Comparison of ENCODE assay signal across 17 cellular contexts in the genomic region with DNA sequence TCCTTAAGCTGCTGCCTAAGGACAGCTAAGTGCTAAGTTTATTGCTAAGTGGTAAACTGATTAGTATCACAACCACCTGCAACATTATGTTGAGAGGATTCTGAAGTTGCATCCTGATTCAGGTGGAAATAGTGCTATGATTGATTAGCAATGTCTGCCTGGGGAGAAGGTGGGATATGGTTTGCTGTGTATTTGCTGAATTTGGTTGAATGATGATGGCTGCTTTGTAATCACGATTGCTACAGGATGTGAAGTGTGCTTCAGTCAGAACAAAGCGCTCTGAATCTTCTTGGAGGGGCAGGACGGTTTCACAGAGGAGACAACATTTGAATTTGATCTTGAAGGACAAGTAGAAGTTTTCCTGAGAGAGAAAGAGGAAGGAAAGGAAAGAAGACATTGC.
DNase-seq lines count a peak whose midpoint lies in the region; ATAC-seq and TF ChIP-seq lines count a peak whose summit lies in the region.
"Had no signal": no experiment of that assay in that cellular context is flagged by ENCODE, and none has a peak within 500 bp of the region (broad histone marks: within the 10 kb centered on the region; RNA-seq: fewer than 3 reads in every experiment).

No MANE protein-coding gene starts in this region.

- H4K20me1 ChIP-seq in Loucy (ENCODE audit: insufficient read depth, low read length, poor library complexity, severe bottlenecking) = no peaks in the 10 kb centered on the region

- no peaks in the 10 kb centered on the region for H3K9me3 ChIP-seq in CD4-positive, alpha-beta memory T cell (ENCODE audit: control insufficient read depth in 1 of 2, low read length in 2 of 2)
- H3K9me3 ChIP-seq in Loucy (ENCODE audit: insufficient read depth, low read depth, low read length) = no peaks in the 10 kb centered on the region
- H3K9me3 ChIP-seq: A549 had no signal

- H3K9me3 Mint-ChIP-seq in activated T-cell treated with anti-CD3 and anti-CD28 coated beads, Interleukin-2, amount 50 U/mL, for 24 hours = no peaks in the 10 kb centered on the region
- no peaks in the 10 kb centered on the region for H3K9me3 Mint-ChIP-seq in CD4-positive, alpha-beta memory T cell
- no peaks in the 10 kb centered on the region for H3K9me3 Mint-ChIP-seq in naive thymus-derived CD8-positive, alpha-beta T cell

- no peaks in the 10 kb centered on the region for H3K79me2 ChIP-seq in Loucy (ENCODE audit: insufficient read depth, low read length)

- no peak for TF ChIP-seq CTCF in Loucy (conservative IDR thresholded peaks at IDR 0.05; ENCODE audit: low read length)

- H3K4me1 Mint-ChIP-seq in activated T-cell treated with anti-CD3 and anti-CD28 coated beads, Interleukin-2, amount 50 U/mL, for 24 hours (ENCODE audit: low read depth) = peaks cover 52% of the 10 kb centered on the region
- peaks cover 15 to 33% (median 25%) of the 10 kb centered on the region in 4 donors for H3K4me1 Mint-ChIP-seq in CD4-positive, alpha-beta memory T cell
- H3K4me1 Mint-ChIP-seq in naive thymus-derived CD8-positive, alpha-beta T cell = peaks cover 6 to 46% (median 14%) of the 10 kb centered on the region in 4 donors

- no peaks in the 10 kb centered on the region for H3K27me3 ChIP-seq in CD4-positive, alpha-beta memory T cell (ENCODE audit: insufficient read depth, low read length)
- no peaks in the 10 kb centered on the region for H3K27me3 ChIP-seq in Loucy (ENCODE audit: insufficient read depth, low read length, poor library complexity, severe bottlenecking)

- H2AFZ ChIP-seq in Loucy (ENCODE audit: low read length) = 0 out of 2 replicates have a peak overlapping the region, but pooled peaks have one; percentile 23

- CTCF ChIA-PET in CD4-positive, alpha-beta memory T cell (lab: Charles Lee; ENCODE audit: partially characterized antibody) = interaction anchor here (1.4 to 2.0 kb wide), 4 partner anchors 10 to 146 kb away, joined by 3 to 8 read pairs (median 5); no protein-coding TSS in a partner anchor

- H3K4me3 ChIP-seq in CD4-positive, alpha-beta memory T cell (ENCODE audit: low read length in 2 of 2) = no peak overlapping the region
- H3K4me3 ChIP-seq in Loucy (ENCODE audit: low read length, poor library complexity, severe bottlenecking) = no peak overlapping the region
- H3K4me3 ChIP-seq: A549 had no signal

- no peaks in the 10 kb centered on the region for H3K9me2 ChIP-seq in Loucy (replicated peaks; ENCODE audit: low read depth, low read length)

- no peak for DNase-seq in activated T-cell treated with anti-CD3 and anti-CD28 coated beads, Interleukin-2, amount 50 U/mL, for 24 hours
- DNase-seq in activated T-cell treated with anti-CD3 and anti-CD28 coated beads, Interleukin-2, amount 50 U/mL, for 48 hours = no peak
- no peak for DNase-seq in CD4-positive, alpha-beta memory T cell
- no peak for DNase-seq in naive thymus-derived CD8-positive, alpha-beta T cell
- DNase-seq in NCI-H2029 treated with DMSO at 0.1 percent for 48 hours (lab: John Stamatoyannopoulos, UW) (no peak), retina (no peak)
- DNase-seq: DMS79 treated with DMSO at 0.1 percent for 48 hours, KBM-7, MV-4-11, NCI-H1417, NCI-H187, NCI-H2171 treated with DMSO at 0.1 percent for 48 hours, NCI-H446, NCI-H526 treated with DMSO at 0.1 percent for 48 hours had no signal

- no peaks in the 10 kb centered on the region for H3K27me3 Mint-ChIP-seq in activated T-cell treated with anti-CD3 and anti-CD28 coated beads, Interleukin-2, amount 50 U/mL, for 24 hours
- H3K27me3 Mint-ChIP-seq in CD4-positive, alpha-beta memory T cell = no peaks in the 10 kb centered on the region
- no peaks in the 10 kb centered on the region for H3K27me3 Mint-ChIP-seq in naive thymus-derived CD8-positive, alpha-beta T cell

- H3K4me3 Mint-ChIP-seq in activated T-cell treated with anti-CD3 and anti-CD28 coated beads, Interleukin-2, amount 50 U/mL, for 24 hours = no peak overlapping the region
- peak overlapping the region in 6 of 8 donors; percentile 0 to 68 (median 29) for H3K4me3 Mint-ChIP-seq in CD4-positive, alpha-beta memory T cell
- H3K4me3 Mint-ChIP-seq in naive thymus-derived CD8-positive, alpha-beta T cell = peak overlapping the region in 5 of 10 donors; percentile 2 to 47 (median 21)

- ATAC-seq in naive thymus-derived CD8-positive, alpha-beta T cell = peak; percentile 45 to 59
- ATAC-seq: A549, Right ventricle myocardium inferior had no signal

- H3K27ac Mint-ChIP-seq in activated T-cell treated with anti-CD3 and anti-CD28 coated beads, Interleukin-2, amount 50 U/mL, for 24 hours = peak overlapping the region; percentile 19
- peak overlapping the region in 5 of 7 donors; percentile 1 to 87 (median 67) for H3K27ac Mint-ChIP-seq in CD4-positive, alpha-beta memory T cell
- peak overlapping the region in 8 of 10 donors; percentile 0 to 81 (median 7) for H3K27ac Mint-ChIP-seq in naive thymus-derived CD8-positive, alpha-beta T cell

- no peak overlapping the region for H3K9ac ChIP-seq in Loucy (ENCODE audit: low read depth, low read length, poor library complexity, severe bottlenecking)

- POLR2A ChIA-PET in CD4-positive, alpha-beta memory T cell (lab: Charles Lee; ENCODE audit: partially characterized antibody) = interaction anchor here (0.9 to 1.9 kb wide), 2 partner anchors 8 to 30 kb away, joined by 3 to 6 read pairs; no protein-coding TSS in a partner anchor
- POLR2A ChIA-PET in naive thymus-derived CD8-positive, alpha-beta T cell (lab: Charles Lee) = no interaction called here

- peaks cover 63% of the 10 kb centered on the region for H3K4me1 ChIP-seq in CD4-positive, alpha-beta memory T cell (ENCODE audit: insufficient read depth, low read length)
- peaks cover 36% of the 10 kb centered on the region for H3K4me1 ChIP-seq in Loucy (ENCODE audit: insufficient read depth, low read length, poor library complexity, severe bottlenecking)
- H3K4me1 ChIP-seq: A549 had no signal

- no peaks in the 10 kb centered on the region for H3F3A ChIP-seq in Loucy (ENCODE audit: low read depth)

- no peaks in the 10 kb centered on the region for H3K36me3 ChIP-seq in CD4-positive, alpha-beta memory T cell (ENCODE audit: insufficient read depth, low read length)
- no peaks in the 10 kb centered on the region for H3K36me3 ChIP-seq in Loucy (ENCODE audit: insufficient read depth, low read length)

- H3K36me3 Mint-ChIP-seq in activated T-cell treated with anti-CD3 and anti-CD28 coated beads, Interleukin-2, amount 50 U/mL, for 24 hours (ENCODE audit: low read depth) = no peaks in the 10 kb centered on the region
- H3K36me3 Mint-ChIP-seq in CD4-positive, alpha-beta memory T cell = no peaks in the 10 kb centered on the region
- H3K36me3 Mint-ChIP-seq in naive thymus-derived CD8-positive, alpha-beta T cell = no peaks in the 10 kb centered on the region

- H3K4me2 ChIP-seq in Loucy (ENCODE audit: low read depth, low read length, poor library complexity, severe bottlenecking) = no peak overlapping the region
- H3K4me2 ChIP-seq: A549 had no signal

- intact Hi-C loops in CD4-positive, alpha-beta memory T cell (cut with micrococcal nuclease) = loop anchor here (5.0 kb wide), 1 partner anchor 33 kb away; no protein-coding TSS in a partner anchor

- H3K27ac ChIP-seq in CD4-positive, alpha-beta memory T cell (ENCODE audit: low read depth, low read length) = no peak overlapping the region
- H3K27ac ChIP-seq: A549 had no signal

Comparison
In these comparisons a context has a peak if more than half of its experiments do, and no peak if none do; other contexts are left out.
1. H3K27ac Mint-ChIP-seq: peak in every context shown above with its lines; median percentile 67 in CD4-positive, alpha-beta memory T cell; 19 in activated T-cell treated with anti-CD3 and anti-CD28 coated beads, Interleukin-2, amount 50 U/mL, for 24 hours; 7 in naive thymus-derived CD8-positive, alpha-beta T cell.